12 cellular contexts compared by ENCODE assay signal in the genomic region with DNA sequence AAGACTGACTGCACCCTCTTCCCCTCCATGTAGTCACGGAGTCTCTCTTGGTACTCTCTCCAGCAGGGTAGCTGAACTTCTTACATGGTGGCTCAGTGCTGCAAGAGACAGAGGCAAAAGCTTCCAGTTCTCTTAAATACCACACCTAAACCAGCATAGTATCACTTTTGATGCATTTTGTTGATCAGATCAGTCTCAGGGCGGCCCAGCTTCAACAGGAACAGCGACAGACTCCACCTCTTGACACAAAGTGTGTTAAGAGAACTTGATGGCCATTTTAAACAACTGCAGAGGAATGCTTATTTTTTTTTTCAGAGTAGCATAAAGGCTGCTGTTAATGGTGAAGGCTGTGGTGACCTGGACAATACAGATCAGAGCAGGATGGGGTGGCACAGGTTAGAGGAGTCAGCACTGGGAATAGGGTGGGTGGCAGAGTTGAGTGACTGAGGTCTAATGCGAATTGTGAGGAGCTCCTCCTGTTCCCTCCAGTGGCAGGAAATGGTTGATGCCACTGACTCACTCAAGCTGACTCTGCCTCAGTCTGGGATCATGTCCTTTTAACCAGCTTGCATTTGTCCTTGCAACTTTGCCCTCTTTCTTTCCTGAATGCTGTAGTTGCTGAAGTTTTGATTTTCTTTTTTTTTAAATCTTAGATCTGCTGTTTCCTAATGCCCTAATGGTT. TPM values are rescaled to one million over a fixed set of nuclear protein-coding genes. Genes with fewer than 3 reads are reported as not detected.
A peak's percentile ranks its signal among the peaks of the same experiment; 100 is the strongest.
DNase-seq lines count a peak whose midpoint lies in the region; ATAC-seq and TF ChIP-seq lines count a peak whose summit lies in the region.
"Had no signal": no experiment of that assay in that cellular context is flagged by ENCODE, and none has a peak within 500 bp of the region (broad histone marks: within the 10 kb centered on the region; RNA-seq: fewer than 3 reads in every experiment).

No MANE protein-coding gene starts in this region.

- no peak overlapping the region for H3K18ac ChIP-seq in neuronal stem cell (ENCODE audit: low read length)

- H4K20me1 ChIP-seq in GM23338 (replicated peaks; ENCODE audit: insufficient read depth) = no peaks in the 10 kb centered on the region

- H2BK12ac ChIP-seq in neuronal stem cell (ENCODE audit: low read length) = no peak overlapping the region

- H3K27ac Mint-ChIP-seq in GM23338 = peak overlapping the region; percentile 66; the same call in 1 of the 2 replicates
- no peak overlapping the region for H3K27ac Mint-ChIP-seq in endodermal cell

- H3K9me3 Mint-ChIP-seq in GM23338 (no peaks in the 10 kb centered on the region), endodermal cell (no peaks in the 10 kb centered on the region)

- H4K8ac ChIP-seq in neuronal stem cell (ENCODE audit: low read depth, low read length) = no peak overlapping the region

- H3K9me3 ChIP-seq in endodermal cell (ENCODE audit: control insufficient read depth, low read length) (no peaks in the 10 kb centered on the region), neuronal stem cell (replicated peaks in 1 of 2; ENCODE audit: control insufficient read depth in 2 of 2, insufficient read depth in 1 of 2, low read depth in 1 of 2, low read length in 2 of 2) (no peaks in the 10 kb centered on the region), BE2C (no peaks in the 10 kb centered on the region)
- H3K9me3 ChIP-seq: ovary had no signal

- no peak for TF ChIP-seq POLR2A in NB4 (IDR thresholded peaks at IDR 0.05; ENCODE audit: extremely low read depth, insufficient read length)

- WGBS in endodermal cell (ENCODE audit: insufficient coverage in 1 of 2, insufficient read length in 1 of 2), 2 experiments = 89 to 93% methylated on average over 3 to 4 of the region's 4 CpGs
- WGBS in neuronal stem cell (ENCODE audit: extremely low coverage in 2 of 2, insufficient read length in 2 of 2, insufficient replicate concordance in 1 of 2), 2 donors = no CpG with 5 or more reads among the region's 4 CpGs

- H3K4me3 ChIP-seq in GM23338 (no peak overlapping the region), NB4 (ENCODE audit: low read depth, low read length) (no peak overlapping the region), endodermal cell (ENCODE audit: low read length) (no peak overlapping the region), neuronal stem cell (ENCODE audit: low read length in 2 of 2) (no peak overlapping the region), BE2C (ENCODE audit: low read depth, low read length) (no peak overlapping the region)
- H3K4me3 ChIP-seq: ovary, suprapubic skin had no signal

- H3F3A ChIP-seq in GM23338 (replicated peaks; ENCODE audit: low read depth) = no peaks in the 10 kb centered on the region

- no peak overlapping the region for H3K14ac ChIP-seq in neuronal stem cell (ENCODE audit: low read length)

- H2AFZ ChIP-seq in GM23338 (peak overlapping the region; percentile 85), neuronal stem cell (ENCODE audit: low read length) (no peak overlapping the region)

- DNase-seq in GM23338 (ENCODE audit: low spot score) (peak; percentile 57), NB4 (ENCODE audit: low read depth) (peak; percentile 65), endodermal cell (peak; percentile 72), neuronal stem cell (ENCODE audit: low spot score) (peak; percentile 0), BE2C (no peak), medulla oblongata (ENCODE audit: extremely low spot score) (no peak)
- no peak for DNase-seq in stimulated activated CD4-positive, alpha-beta T cell treated with anti-CD3 and anti-CD28 coated beads, Interleukin-2, amount 100 ng/mL, for 24 hours
- DNase-seq: IMR-90, NCI-H446 treated with DMSO at 0.1 percent for 48 hours, ovary had no signal

- no peaks in the 10 kb centered on the region for H3K79me2 ChIP-seq in GM23338 (replicated peaks; ENCODE audit: insufficient read depth)

- H3K4me2 ChIP-seq in GM23338 (no peak overlapping the region), neuronal stem cell (ENCODE audit: insufficient read depth, low read length, poor library complexity, severe bottlenecking) (no peak overlapping the region)

- H2BK120ac ChIP-seq in neuronal stem cell (ENCODE audit: low read depth, low read length) = no peak overlapping the region

- no peaks in the 10 kb centered on the region for H3K27me3 ChIP-seq in GM23338 (ENCODE audit: insufficient read depth)
- H3K27me3 ChIP-seq in endodermal cell (ENCODE audit: control insufficient read depth, insufficient read depth, low read length, poor library complexity, severe bottlenecking) = peaks cover 7% of the 10 kb centered on the region
- no peaks in the 10 kb centered on the region for H3K27me3 ChIP-seq in neuronal stem cell (ENCODE audit: control insufficient read depth in 3 of 3, insufficient read depth in 3 of 3, low read depth in 1 of 3, low read length in 3 of 3)
- no peaks in the 10 kb centered on the region for H3K27me3 ChIP-seq in BE2C
- H3K27me3 ChIP-seq: ovary, suprapubic skin had no signal

- 0 out of 2 replicates have a peak, but pooled peaks cover 4% of the 10 kb centered on the region for H3K9me2 ChIP-seq in GM23338 (ENCODE audit: insufficient read depth)

- no peak overlapping the region for H2BK15ac ChIP-seq in neuronal stem cell (ENCODE audit: low read length)

- H3K27ac ChIP-seq in GM23338 (ENCODE audit: low read depth) (no peak overlapping the region), endodermal cell (ENCODE audit: low read depth, low read length) (no peak overlapping the region), neuronal stem cell (replicated peaks; ENCODE audit: low read length) (no peak overlapping the region)
- H3K27ac ChIP-seq: ovary, suprapubic skin had no signal

- H3K27me3 Mint-ChIP-seq in GM23338 (ENCODE audit: insufficient read depth, low read depth, poor library complexity) (no peaks in the 10 kb centered on the region), endodermal cell (ENCODE audit: insufficient read depth) (peaks cover 40% of the 10 kb centered on the region)

- peak; percentile 94 for ATAC-seq in GM23338
- no peak for ATAC-seq in GM18498 (IDR thresholded peaks at IDR 0.05; ENCODE audit: unreplicated experiment)

- no peaks in the 10 kb centered on the region for H3K36me3 Mint-ChIP-seq in GM23338 (ENCODE audit: low read depth)
- H3K36me3 Mint-ChIP-seq in endodermal cell (ENCODE audit: low read depth) = no peaks in the 10 kb centered on the region

- H3K4me3 Mint-ChIP-seq in GM23338 (no peak overlapping the region), endodermal cell (no peak overlapping the region)

- TF ChIP-seq CTCF in GM23338 (conservative IDR thresholded peaks at IDR 0.05; ENCODE audit: low read depth in 2 of 2) = peak; percentile 19 to 42; a peak in 3 of 4 replicates
- TF ChIP-seq CTCF in NB4 (IDR thresholded peaks at IDR 0.05; ENCODE audit: low read depth, low read length) = peak; percentile 21
- peak; percentile 57 for TF ChIP-seq CTCF in endodermal cell (conservative IDR thresholded peaks at IDR 0.05)
- TF ChIP-seq CTCF in BE2C (IDR thresholded peaks at IDR 0.05; ENCODE audit: low read depth, low read length) = no peak

- H4K91ac ChIP-seq in neuronal stem cell (ENCODE audit: low read depth, low read length, poor library complexity) = no peak overlapping the region

- no peak overlapping the region for H2AK5ac ChIP-seq in neuronal stem cell (ENCODE audit: low read depth, low read length)

- H3K9ac ChIP-seq in endodermal cell (ENCODE audit: extremely low read depth, low read length, poor library complexity, severe bottlenecking) = no peak overlapping the region
- H3K9ac ChIP-seq in neuronal stem cell (ENCODE audit: low read depth, low read length, poor library complexity) = no peak overlapping the region

- no peak overlapping the region for H3K4ac ChIP-seq in neuronal stem cell (ENCODE audit: low read length)

- H3K36me3 ChIP-seq in GM23338 (ENCODE audit: insufficient read depth) (no peaks in the 10 kb centered on the region), endodermal cell (ENCODE audit: control insufficient read depth, insufficient read depth, low read length) (no peaks in the 10 kb centered on the region), neuronal stem cell (replicated peaks in 1 of 2; ENCODE audit: control insufficient read depth in 2 of 2, insufficient read depth in 2 of 2, low read length in 2 of 2) (no peaks in the 10 kb centered on the region), BE2C (no peaks in the 10 kb centered on the region)
- H3K36me3 ChIP-seq: ovary, suprapubic skin had no signal

- no peaks in the 10 kb centered on the region for H3K79me1 ChIP-seq in neuronal stem cell (ENCODE audit: low read depth, low read length)

- H3K23ac ChIP-seq in neuronal stem cell (ENCODE audit: low read depth, low read length, poor library complexity) = no peak overlapping the region

- no peak overlapping the region for H2BK5ac ChIP-seq in neuronal stem cell (ENCODE audit: low read length)

- H3K4me1 Mint-ChIP-seq in GM23338 (peaks cover 7% of the 10 kb centered on the region; the same call in 2 of the 3 replicates), endodermal cell (peaks cover 22% of the 10 kb centered on the region)

- H3K4me1 ChIP-seq in GM23338 (ENCODE audit: insufficient read depth) (no peaks in the 10 kb centered on the region), endodermal cell (ENCODE audit: control insufficient read depth, insufficient read depth, low read length) (peaks cover 7% of the 10 kb centered on the region), neuronal stem cell (ENCODE audit: control insufficient read depth in 2 of 2, insufficient read depth in 1 of 2, low read depth in 1 of 2, low read length in 2 of 2) (peaks cover 0 to under 1% of the 10 kb centered on the region in 2 donors), BE2C (no peaks in the 10 kb centered on the region)
- H3K4me1 ChIP-seq: suprapubic skin had no signal

TF ChIP-seq in GM23338, 12 proteins besides CTCF, POLR2A, EP300 and RAD21 (continues in another document):
- TF ChIP-seq STAT1 (IDR thresholded peaks at IDR 0.05; ENCODE audit: unreplicated experiment) (no peak), NANOG (IDR thresholded peaks at IDR 0.05; ENCODE audit: borderline replicate concordance) (no peak), POLR2AphosphoS5 (IDR thresholded peaks at IDR 0.05; ENCODE audit: low read depth) (no peak)

RNA-seq across cellular contexts. Expression of gene MGAM, which starts 17.3 kb away (rescaled TPM):
- 0.03 and 0.23 TPM in 2 replicates for total RNA-seq in GM23338 (2014; rRNA removed; shearing (Covaris generic))
- polyA plus RNA-seq in GM23338 (2016; fragmentation: Nextera tagmentation; extraction: Ambion mirVana) = 0.29 TPM in 1 of 2 replicates, not detected in the other
- total RNA-seq in endodermal cell = under 1 TPM; 0.33 to 0.37 TPM
- 1.2 TPM for polyA plus RNA-seq in endodermal cell (2013, experiment 1 of 2)
- 0.33 TPM for polyA plus RNA-seq in endodermal cell (2013, experiment 2 of 2)
- 0.46 TPM for polyA plus RNA-seq in neuronal stem cell (2013, experiment 1 of 2)
- polyA plus RNA-seq in neuronal stem cell (2013, experiment 2 of 2) = 0.24 TPM
- 0.94 TPM for polyA plus RNA-seq in BE2C (2012; ENCODE audit: insufficient read depth, insufficient read length, low read depth)
- total RNA-seq: IMR-90 had no signal
- polyA plus RNA-seq: IMR-90 had no signal

RNA-seq across cellular contexts. Expression of gene TAS2R38, which starts 39.4 kb away (rescaled TPM):
- total RNA-seq in GM23338 (2014; rRNA removed; shearing (Covaris generic)) = 0.24 TPM in 1 of 2 replicates, not detected in the other
- polyA plus RNA-seq in GM23338 (2016; fragmentation: Nextera tagmentation; extraction: Ambion mirVana) = 0.31 TPM in 1 of 2 replicates, not detected in the other
- not detected for total RNA-seq in endodermal cell
- polyA plus RNA-seq in endodermal cell (2013, experiment 1 of 2) = not detected
- not detected for polyA plus RNA-seq in endodermal cell (2013, experiment 2 of 2)
- not detected for polyA plus RNA-seq in neuronal stem cell (2013, experiment 1 of 2)
- polyA plus RNA-seq in neuronal stem cell (2013, experiment 2 of 2) = not detected
- 0.39 TPM for polyA plus RNA-seq in BE2C (2012; ENCODE audit: insufficient read depth, insufficient read length, low read depth)
- total RNA-seq: IMR-90, ovary, suprapubic skin had no signal
- polyA plus RNA-seq: IMR-90, ovary had no signal

Comparison
In these comparisons a context has a peak if more than half of its experiments do, and no peak if none do; other contexts are left out.
1. DNase-seq: peak in GM23338 (single experiment), NB4 (single experiment), endodermal cell (single experiment) and neuronal stem cell (single experiment); none in stimulated activated CD4-positive, alpha-beta T cell treated with anti-CD3 and anti-CD28 coated beads, Interleukin-2, amount 100 ng/mL, for 24 hours (0 of 2), BE2C (single experiment) and medulla oblongata (single experiment).